In genomic region chr10:12041766-12042408, GRCh38 we compare ENCODE assay signal across 8 cellular contexts. TPM values are rescaled to one million over a fixed set of nuclear protein-coding genes. Genes with fewer than 3 reads are reported as not detected.
DNase-seq lines count a peak whose midpoint lies in the region; ATAC-seq, FAIRE-seq and TF ChIP-seq lines count a peak whose summit lies in the region.

No MANE protein-coding gene starts in this region.

- peak; percentile 93 for FAIRE-seq in GM19239 (lab: Jason Lieb, UNC)

- intact Hi-C loops in body of pancreas (cut with DNase I): no loop called here

- 0 out of 22 replicates have a peak, but pooled peaks cover 0 to 5% (median 0%) of the 10 kb centered on the region in 11 experiments for H3K9me3 ChIP-seq in BLaER1 treated with 17β-estradiol and CSF1 and Interleukin-3, amounts not matched to agents 10 nM and 100 nM (replicated peaks in 1 of 11)
- no peaks in the 10 kb centered on the region for H3K9me3 ChIP-seq in body of pancreas

- H3K4me1 ChIP-seq in BLaER1 treated with 17β-estradiol and CSF1 and Interleukin-3, amounts not matched to agents 10 nM and 100 nM: peaks cover 20 to 26% (median 24%) of the 10 kb centered on the region in 10 experiments
- peaks cover 16% of the 10 kb centered on the region for H3K4me1 ChIP-seq in body of pancreas

- DNase-seq in GM19239 (ENCODE audit: insufficient read length, low spot score): no peak
- peak; percentile 87 for DNase-seq in RKO (ENCODE audit: low spot score)
- DNase-seq in body of pancreas: peak; percentile 27 to 48 (median 36)
- DNase-seq in left kidney (ENCODE audit: low read depth, low spot score): peak; percentile 50
- DNase-seq in stimulated activated CD4-positive, alpha-beta T cell treated with anti-CD3 and anti-CD28 coated beads, Interleukin-4, amount 100 ng/mL, for 1 hour: peak; percentile 11
- no peak for DNase-seq in cerebellar nuclear complex (lab: John Stamatoyannopoulos, UW)

- TF ChIP-seq CTCF in body of pancreas (IDR thresholded peaks at IDR 0.05): no peak

- H3K4me2 ChIP-seq in BLaER1 treated with 17β-estradiol and CSF1 and Interleukin-3, amounts not matched to agents 10 nM and 100 nM: peak overlapping the region; percentile 71 to 96 (median 90)

- H3K27ac ChIP-seq in BLaER1 treated with 17β-estradiol and CSF1 and Interleukin-3, amounts not matched to agents 10 nM and 100 nM: peak overlapping the region; percentile 99 to 100 (median 100)
- peak overlapping the region; percentile 98 to 100 (median 98) for H3K27ac ChIP-seq in body of pancreas

- no peak for ATAC-seq in body of pancreas
- no peak for ATAC-seq in HG02588 (IDR thresholded peaks at IDR 0.05; ENCODE audit: unreplicated experiment)

- 1% methylated on average over 26 of the region's 26 CpGs for WGBS in body of pancreas, 2 donors

- peak in 1 of 3 donors; percentile 14 for TF ChIP-seq POLR2A in body of pancreas (IDR thresholded peaks at IDR 0.05)

- no peaks in the 10 kb centered on the region for H3K27me3 ChIP-seq in BLaER1 treated with 17β-estradiol and CSF1 and Interleukin-3, amounts not matched to agents 10 nM and 100 nM
- no peaks in the 10 kb centered on the region for H3K27me3 ChIP-seq in body of pancreas

- peaks cover 17 to 54% (median 38%) of the 10 kb centered on the region in 11 experiments; a peak in 19 of 22 replicates for H4K20me1 ChIP-seq in BLaER1 treated with 17β-estradiol and CSF1 and Interleukin-3, amounts not matched to agents 10 nM and 100 nM

- peak overlapping the region; percentile 96 to 100 (median 100) for H3K4me3 ChIP-seq in BLaER1 treated with 17β-estradiol and CSF1 and Interleukin-3, amounts not matched to agents 10 nM and 100 nM
- peak overlapping the region; percentile 95 to 99 for H3K4me3 ChIP-seq in body of pancreas

- H3K36me3 ChIP-seq in BLaER1 treated with 17β-estradiol and CSF1 and Interleukin-3, amounts not matched to agents 10 nM and 100 nM: peaks cover 0 to 27% (median 14%) of the 10 kb centered on the region in 11 experiments; a peak in 15 of 22 replicates
- H3K36me3 ChIP-seq in body of pancreas (replicated peaks in 1 of 2; ENCODE audit: insufficient read depth in 1 of 2, low read depth in 2 of 2): no peaks in the 10 kb centered on the region

- peak overlapping the region; percentile 97 to 100 (median 100) for H3K9ac ChIP-seq in BLaER1 treated with 17β-estradiol and CSF1 and Interleukin-3, amounts not matched to agents 10 nM and 100 nM

RNA-seq across cellular contexts. Expression of gene UPF2, which starts 0.7 kb away (rescaled TPM):
- total RNA-seq in body of pancreas: 10 to 100 TPM; 11.2 to 16.9 TPM

RNA-seq across cellular contexts. Expression of gene DHTKD1, which starts 26.9 kb away (rescaled TPM):
- total RNA-seq in body of pancreas: 10 to 100 TPM; 20.8 to 36.6 TPM

Comparison
In these comparisons a context has a peak if more than half of its experiments do, and no peak if none do; other contexts are left out.
1. DNase-seq: peak in RKO (single experiment), body of pancreas (4 of 4), left kidney (single experiment) and stimulated activated CD4-positive, alpha-beta T cell treated with anti-CD3 and anti-CD28 coated beads, Interleukin-4, amount 100 ng/mL, for 1 hour (single experiment); none in GM19239 (single experiment) and cerebellar nuclear complex (0 of 2).